Comparison of ENCODE assay signal across 13 cellular contexts in genomic region chr9:130825809-130826208, GRCh38. TPM values are rescaled to one million over a fixed set of nuclear protein-coding genes. Genes with fewer than 3 reads are reported as not detected.
DNase-seq lines count a peak whose midpoint lies in the region; ATAC-seq and TF ChIP-seq lines count a peak whose summit lies in the region.
"Had no signal": no experiment of that assay in that cellular context is flagged by ENCODE, and none has a peak within 500 bp of the region (broad histone marks: within the 10 kb centered on the region; RNA-seq: fewer than 3 reads in every experiment).

No MANE protein-coding gene starts in this region.

- TF ChIP-seq POLR2A in esophagus muscularis mucosa (IDR thresholded peaks at IDR 0.05; ENCODE audit: low read depth) (no peak), vagina (IDR thresholded peaks at IDR 0.05) (no peak)

- H3K36me3 ChIP-seq in left ventricle myocardium inferior: no peaks in the 10 kb centered on the region
- no peaks in the 10 kb centered on the region for H3K36me3 ChIP-seq in esophagus muscularis mucosa
- no peaks in the 10 kb centered on the region for H3K36me3 ChIP-seq in parathyroid adenoma (ENCODE audit: control insufficient read depth, insufficient read depth, low read length)
- no peaks in the 10 kb centered on the region for H3K36me3 ChIP-seq in vagina
- H3K36me3 ChIP-seq: esophagus squamous epithelium had no signal

- no peak overlapping the region for H2AFZ ChIP-seq in parathyroid adenoma

- no peak overlapping the region for H3K9ac ChIP-seq in parathyroid adenoma

- peaks cover 0 to 3% of the 10 kb centered on the region in 2 donors for H3K9me3 Mint-ChIP-seq in stimulated activated naive B cell treated with anti-CD40 and anti-IgM and Interleukin-4, amounts not matched to agents 10 μg/mL and 1 μg/mL and 100 μg/mL, for 72 hours

- H3K4me3 Mint-ChIP-seq in stimulated activated naive B cell treated with anti-CD40 and anti-IgM and Interleukin-4, amounts not matched to agents 10 μg/mL and 1 μg/mL and 100 μg/mL, for 72 hours: no peak overlapping the region
- H3K4me3 Mint-ChIP-seq: activated CD4-positive, alpha-beta T cell treated with anti-CD3 and anti-CD28 coated beads for 36 hours; T-cell had no signal

- 93% methylated on average over 5 of the region's 5 CpGs for WGBS in right cardiac atrium
- 86% methylated on average over 5 of the region's 5 CpGs for WGBS in esophagus muscularis mucosa

- peaks cover 7 to 13% of the 10 kb centered on the region in 2 donors for H3K4me1 Mint-ChIP-seq in stimulated activated naive B cell treated with anti-CD40 and anti-IgM and Interleukin-4, amounts not matched to agents 10 μg/mL and 1 μg/mL and 100 μg/mL, for 72 hours

- H3K4me3 ChIP-seq in left ventricle myocardium inferior (no peak overlapping the region), right cardiac atrium (ENCODE audit: low read length) (no peak overlapping the region), esophagus muscularis mucosa (no peak overlapping the region), parathyroid adenoma (ENCODE audit: low read depth, low read length) (peak overlapping the region; percentile 40), vagina (no peak overlapping the region)
- H3K4me3 ChIP-seq: esophagus squamous epithelium had no signal

- ATAC-seq in right cardiac atrium: no peak
- ATAC-seq in activated CD4-positive, CD25-positive, alpha-beta regulatory T cell treated with anti-CD3 and anti-CD28 coated beads, Interleukin-2, amount 50 U/mL, for 24 hours: no peak
- no peak for ATAC-seq in stimulated activated naive B cell treated with anti-CD40 and anti-IgM and Interleukin-4, amounts not matched to agents 10 μg/mL and 1 μg/mL and 100 μg/mL, for 72 hours (replicated peaks)
- ATAC-seq: activated CD4-positive, alpha-beta T cell treated with anti-CD3 and anti-CD28 coated beads for 36 hours; T-cell had no signal

- no peak for TF ChIP-seq EP300 in esophagus muscularis mucosa (IDR thresholded peaks at IDR 0.05)

- H3K9me3 ChIP-seq in left ventricle myocardium inferior (replicated peaks) (no peaks in the 10 kb centered on the region), right cardiac atrium (ENCODE audit: control insufficient read depth, low read length) (no peaks in the 10 kb centered on the region), esophagus muscularis mucosa (no peaks in the 10 kb centered on the region), parathyroid adenoma (ENCODE audit: control insufficient read depth, low read length) (no peaks in the 10 kb centered on the region), vagina (no peaks in the 10 kb centered on the region)

- DNase-seq in left ventricle myocardium inferior (no peak), right cardiac atrium (no peak), esophagus muscularis mucosa (ENCODE audit: extremely low spot score) (no peak), vagina (ENCODE audit: extremely low spot score in 2 of 2) (no peak), GM19238 (ENCODE audit: insufficient read length, low spot score) (no peak)
- no peak for DNase-seq in stimulated activated naive B cell treated with anti-CD40 and anti-IgM and Interleukin-4, amounts not matched to agents 10 μg/mL and 1 μg/mL and 100 μg/mL, for 72 hours
- DNase-seq: activated CD4-positive, alpha-beta T cell treated with anti-CD3 and anti-CD28 coated beads for 36 hours; activated T-cell treated with anti-CD3 and anti-CD28 coated beads, Interleukin-2, amount 50 U/mL, for 1 hour; esophagus squamous epithelium; stimulated activated CD4-positive, alpha-beta T cell treated with anti-CD3 and anti-CD28 coated beads, Interleukin-4, amount 100 ng/mL, for 24 hours; T-cell had no signal

- peak overlapping the region; percentile 51 for H3K4me2 ChIP-seq in parathyroid adenoma (ENCODE audit: low read length)

- H3K27ac ChIP-seq in left ventricle myocardium inferior (replicated peaks) (peak overlapping the region; percentile 82), right cardiac atrium (ENCODE audit: low read length) (no peak overlapping the region), esophagus muscularis mucosa (replicated peaks in 1 of 4) (peak overlapping the region; percentile 68 to 76 (median 72)), parathyroid adenoma (peak overlapping the region; percentile 91), vagina (peak overlapping the region; percentile 88)

- H3K4me1 ChIP-seq in left ventricle myocardium inferior: peaks cover 43% of the 10 kb centered on the region
- H3K4me1 ChIP-seq in right cardiac atrium (ENCODE audit: control insufficient read depth, insufficient read depth, low read length): peaks cover 6% of the 10 kb centered on the region
- H3K4me1 ChIP-seq in esophagus muscularis mucosa: peaks cover 40 to 55% (median 49%) of the 10 kb centered on the region in 4 donors
- peaks cover 16% of the 10 kb centered on the region for H3K4me1 ChIP-seq in parathyroid adenoma
- peaks cover 47% of the 10 kb centered on the region for H3K4me1 ChIP-seq in vagina

- peaks cover 4 to 10% of the 10 kb centered on the region in 2 donors for H3K36me3 Mint-ChIP-seq in stimulated activated naive B cell treated with anti-CD40 and anti-IgM and Interleukin-4, amounts not matched to agents 10 μg/mL and 1 μg/mL and 100 μg/mL, for 72 hours

- no peak overlapping the region for H3K27ac Mint-ChIP-seq in stimulated activated naive B cell treated with anti-CD40 and anti-IgM and Interleukin-4, amounts not matched to agents 10 μg/mL and 1 μg/mL and 100 μg/mL, for 72 hours
- H3K27ac Mint-ChIP-seq: activated CD4-positive, alpha-beta T cell treated with anti-CD3 and anti-CD28 coated beads for 36 hours; T-cell had no signal

- no peaks in the 10 kb centered on the region for H3K27me3 Mint-ChIP-seq in stimulated activated naive B cell treated with anti-CD40 and anti-IgM and Interleukin-4, amounts not matched to agents 10 μg/mL and 1 μg/mL and 100 μg/mL, for 72 hours
- H3K27me3 Mint-ChIP-seq: activated CD4-positive, alpha-beta T cell treated with anti-CD3 and anti-CD28 coated beads for 36 hours; T-cell had no signal

- TF ChIP-seq CTCF in left ventricle myocardium inferior (IDR thresholded peaks at IDR 0.05; ENCODE audit: borderline replicate concordance) (no peak), esophagus muscularis mucosa (IDR thresholded peaks at IDR 0.05) (no peak), parathyroid adenoma (IDR thresholded peaks at IDR 0.05) (no peak), vagina (IDR thresholded peaks at IDR 0.05) (no peak)

- intact Hi-C loops in left ventricle myocardium inferior (cut with micrococcal nuclease) (no loop called here), right cardiac atrium (cut with DNase I) (no loop called here), esophagus muscularis mucosa (cut with DNase I) (no loop called here), vagina (cut with DNase I) (no loop called here)

- peaks cover 5% of the 10 kb centered on the region for H3K79me2 ChIP-seq in parathyroid adenoma

- H3K27me3 ChIP-seq in left ventricle myocardium inferior (ENCODE audit: low read depth): no peaks in the 10 kb centered on the region
- no peaks in the 10 kb centered on the region for H3K27me3 ChIP-seq in right cardiac atrium (ENCODE audit: control insufficient read depth, insufficient read depth)
- H3K27me3 ChIP-seq in esophagus muscularis mucosa: no peaks in the 10 kb centered on the region
- H3K27me3 ChIP-seq in parathyroid adenoma (ENCODE audit: control insufficient read depth, insufficient read depth, low read length): no peaks in the 10 kb centered on the region
- H3K27me3 ChIP-seq in vagina: no peaks in the 10 kb centered on the region
- H3K27me3 ChIP-seq: esophagus squamous epithelium had no signal

RNA-seq across cellular contexts. Expression of gene ABL1, which starts 9.2 kb away (rescaled TPM):
- total RNA-seq in left ventricle myocardium inferior (30.7 TPM), right cardiac atrium (10 to 100 TPM; 32.9 to 48.2 (median 41.9) TPM), esophagus muscularis mucosa (100 to 1,000 TPM in 3 of 4 donors, 10 to 100 TPM in 1; 90.9 to 151 (median 133) TPM), vagina (68.5 TPM)
- 21.7 TPM for polyA plus RNA-seq in right cardiac atrium
